Comparison of ENCODE assay signal across 9 cellular contexts in genomic region chr21:45153358-45154318, GRCh38.
DNase-seq lines count a peak whose midpoint lies in the region; ATAC-seq lines count a peak whose summit lies in the region.
"Had no signal": no experiment of that assay in that cellular context is flagged by ENCODE, and none has a peak within 500 bp of the region (broad histone marks: within the 10 kb centered on the region; RNA-seq: fewer than 3 reads in every experiment).

No MANE protein-coding gene starts in this region.

- ATAC-seq in HG03442 (IDR thresholded peaks at IDR 0.05; ENCODE audit: unreplicated experiment) (no peak), HG02870 (IDR thresholded peaks at IDR 0.05; ENCODE audit: unreplicated experiment) (no peak)

- peaks cover 16% of the 10 kb centered on the region for H3K36me3 Mint-ChIP-seq in T-helper 2 cell treated with Interferon-gamma antibody and Interleukin-4, amounts not matched to agents 5 μg/mL and 100 μg/mL, for 36 hours (ENCODE audit: low read depth)

- H3K4me3 Mint-ChIP-seq in T-helper 2 cell treated with Interferon-gamma antibody and Interleukin-4, amounts not matched to agents 5 μg/mL and 100 μg/mL, for 36 hours = peak overlapping the region; percentile 89

- no peaks in the 10 kb centered on the region for H3K9me3 Mint-ChIP-seq in T-helper 2 cell treated with Interferon-gamma antibody and Interleukin-4, amounts not matched to agents 5 μg/mL and 100 μg/mL, for 36 hours

- DNase-seq in AG08395 (ENCODE audit: low spot score) (peak; percentile 45), ELR (ENCODE audit: low read depth) (peak; percentile 39), hepatic stellate cell (ENCODE audit: low spot score) (peak; percentile 51), Ammon's horn (ENCODE audit: low spot score) (no peak), retina (no peak)
- no peak for DNase-seq in T-helper 2 cell treated with Interferon-gamma antibody and Interleukin-4, amounts not matched to agents 5 μg/mL and 100 μg/mL, for 36 hours (ENCODE audit: low spot score)
- DNase-seq: Caco-2 had no signal

- H3K27me3 Mint-ChIP-seq in T-helper 2 cell treated with Interferon-gamma antibody and Interleukin-4, amounts not matched to agents 5 μg/mL and 100 μg/mL, for 36 hours (ENCODE audit: low read depth) = no peaks in the 10 kb centered on the region

- peak overlapping the region; percentile 80 for H3K27ac Mint-ChIP-seq in T-helper 2 cell treated with Interferon-gamma antibody and Interleukin-4, amounts not matched to agents 5 μg/mL and 100 μg/mL, for 36 hours

- peaks cover 41% of the 10 kb centered on the region for H3K4me1 Mint-ChIP-seq in T-helper 2 cell treated with Interferon-gamma antibody and Interleukin-4, amounts not matched to agents 5 μg/mL and 100 μg/mL, for 36 hours (ENCODE audit: low read depth)

Comparison
In these comparisons a context has a peak if more than half of its experiments do, and no peak if none do; other contexts are left out.
1. DNase-seq: peak in AG08395 (single experiment), ELR (single experiment) and hepatic stellate cell (single experiment); none in T-helper 2 cell treated with Interferon-gamma antibody and Interleukin-4, amounts not matched to agents 5 μg/mL and 100 μg/mL, for 36 hours (single experiment), Ammon's horn (single experiment) and retina (single experiment).